In genomic region chr2:226118471-226119429, GRCh38 we compare ENCODE assay signal across 10 cellular contexts.
A peak's percentile ranks its signal among the peaks of the same experiment; 100 is the strongest.
DNase-seq lines count a peak whose midpoint lies in the region; ATAC-seq and TF ChIP-seq lines count a peak whose summit lies in the region.
"Had no signal": no experiment of that assay in that cellular context is flagged by ENCODE, and none has a peak within 500 bp of the region (broad histone marks: within the 10 kb centered on the region; RNA-seq: fewer than 3 reads in every experiment).

No MANE protein-coding gene starts in this region.

- H3K9me3 ChIP-seq in psoas muscle: no peaks in the 10 kb centered on the region

- no peaks in the 10 kb centered on the region for H3K36me3 ChIP-seq in psoas muscle (ENCODE audit: insufficient read depth in 1 of 2, low read depth in 1 of 2)

- H3K27me3 Mint-ChIP-seq in activated T-helper 17 cell treated with anti-CD3 and anti-CD28 coated beads, Interleukin-2, amount 50 U/mL, for 72 hours: peaks cover 4% of the 10 kb centered on the region
- H3K27me3 Mint-ChIP-seq in endothelial cell (ENCODE audit: unreplicated experiment): no peaks in the 10 kb centered on the region
- H3K27me3 Mint-ChIP-seq: IgD-negative memory B cell had no signal

- peaks cover 16% of the 10 kb centered on the region for H3K4me1 ChIP-seq in psoas muscle

- WGBS in psoas muscle, 3 donors: 30 to 49% (median 32%) methylated on average over 10 of the region's 10 CpGs

- peak overlapping the region; percentile 34 for H3K4me3 ChIP-seq in fibroblast of the aortic adventitia (ENCODE audit: low read depth, low read length)
- peak overlapping the region; percentile 40 for H3K4me3 ChIP-seq in psoas muscle

- DNase-seq in ELR (ENCODE audit: low read depth) (peak; percentile 93), SIG-M5 (lab: John Stamatoyannopoulos, UW) (peak; percentile 96), fibroblast of the aortic adventitia (ENCODE audit: low read depth) (peak; percentile 97), psoas muscle (peak; percentile 19 to 32), endothelial cell (ENCODE audit: low spot score) (no peak)
- no peak for DNase-seq in activated effector memory CD4-positive, alpha-beta T cell treated with anti-CD3 and anti-CD28 coated beads, Interleukin-2, amount 50 U/mL, for 16 hours
- DNase-seq: activated T-cell treated with anti-CD3 and anti-CD28 coated beads, Interleukin-2, amount 50 U/mL, for 48 hours had no signal

- intact Hi-C loops in psoas muscle (cut with DNase I): no loop called here

- H3K27ac Mint-ChIP-seq in activated T-helper 17 cell treated with anti-CD3 and anti-CD28 coated beads, Interleukin-2, amount 50 U/mL, for 72 hours: no peak overlapping the region
- H3K27ac Mint-ChIP-seq in endothelial cell (ENCODE audit: unreplicated experiment): no peak overlapping the region
- H3K27ac Mint-ChIP-seq: IgD-negative memory B cell had no signal

- H3K4me1 Mint-ChIP-seq in activated T-helper 17 cell treated with anti-CD3 and anti-CD28 coated beads, Interleukin-2, amount 50 U/mL, for 72 hours: no peaks in the 10 kb centered on the region
- H3K4me1 Mint-ChIP-seq in endothelial cell (ENCODE audit: unreplicated experiment): peaks cover 7% of the 10 kb centered on the region

- TF ChIP-seq CTCF in fibroblast of the aortic adventitia (IDR thresholded peaks at IDR 0.05; ENCODE audit: insufficient read depth, low read length) (no peak), psoas muscle (IDR thresholded peaks at IDR 0.05) (no peak), endothelial cell (IDR thresholded peaks at IDR 0.05; ENCODE audit: unreplicated experiment) (no peak)

- no peaks in the 10 kb centered on the region for H3K36me3 Mint-ChIP-seq in activated T-helper 17 cell treated with anti-CD3 and anti-CD28 coated beads, Interleukin-2, amount 50 U/mL, for 72 hours (ENCODE audit: low read depth)
- H3K36me3 Mint-ChIP-seq in endothelial cell (ENCODE audit: low read depth, unreplicated experiment): no peaks in the 10 kb centered on the region
- H3K36me3 Mint-ChIP-seq: IgD-negative memory B cell had no signal

- H3K4me3 Mint-ChIP-seq in activated T-helper 17 cell treated with anti-CD3 and anti-CD28 coated beads, Interleukin-2, amount 50 U/mL, for 72 hours: no peak overlapping the region
- no peak overlapping the region for H3K4me3 Mint-ChIP-seq in endothelial cell (ENCODE audit: unreplicated experiment)
- H3K4me3 Mint-ChIP-seq: IgD-negative memory B cell had no signal

- no peaks in the 10 kb centered on the region for H3K27me3 ChIP-seq in psoas muscle (ENCODE audit: insufficient read depth in 3 of 3, low read length in 2 of 3)

- ATAC-seq in psoas muscle (peak; percentile 52 to 91 (median 76)), HG02938 (IDR thresholded peaks at IDR 0.05; ENCODE audit: unreplicated experiment) (no peak)
- ATAC-seq in activated T-helper 17 cell treated with anti-CD3 and anti-CD28 coated beads, Interleukin-2, amount 50 U/mL, for 72 hours (replicated peaks): no peak

- H3K9me3 Mint-ChIP-seq in activated T-helper 17 cell treated with anti-CD3 and anti-CD28 coated beads, Interleukin-2, amount 50 U/mL, for 72 hours: no peaks in the 10 kb centered on the region
- H3K9me3 Mint-ChIP-seq in endothelial cell (ENCODE audit: unreplicated experiment): no peaks in the 10 kb centered on the region
- H3K9me3 Mint-ChIP-seq: IgD-negative memory B cell had no signal

- H3K27ac ChIP-seq in psoas muscle: peak overlapping the region; percentile 46

Comparison
In these comparisons a context has a peak if more than half of its experiments do, and no peak if none do; other contexts are left out.
1. DNase-seq: peak in ELR (single experiment), SIG-M5 (single experiment), fibroblast of the aortic adventitia (single experiment) and psoas muscle (2 of 2); none in activated effector memory CD4-positive, alpha-beta T cell treated with anti-CD3 and anti-CD28 coated beads, Interleukin-2, amount 50 U/mL, for 16 hours (single experiment) and endothelial cell (single experiment).
2. ATAC-seq: peak in psoas muscle (4 of 4); none in activated T-helper 17 cell treated with anti-CD3 and anti-CD28 coated beads, Interleukin-2, amount 50 U/mL, for 72 hours (single experiment) and HG02938 (single experiment).